ENCODE assay signal across 1 cellular context in the genomic region with DNA sequence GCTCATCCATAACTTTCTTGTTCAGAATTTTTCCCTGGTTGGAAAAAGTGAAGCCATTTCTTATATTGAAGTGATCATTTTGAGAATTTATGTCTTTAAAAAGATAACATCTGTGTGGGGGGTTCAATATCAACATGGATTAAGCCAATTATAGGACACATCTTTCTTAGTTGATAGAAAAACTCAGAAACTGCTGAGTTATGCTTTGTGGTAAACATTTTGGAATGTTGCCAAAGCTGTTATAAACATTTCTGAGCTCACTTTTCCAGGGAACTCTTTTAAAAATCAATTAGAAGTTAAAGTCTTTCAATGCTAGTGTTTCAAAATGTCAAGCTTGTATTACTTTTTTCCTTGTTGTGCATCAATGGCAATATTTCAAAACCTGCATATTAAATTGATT.
TF ChIP-seq lines count a peak whose summit lies in the region.

No MANE protein-coding gene starts in this region.

TF ChIP-seq in HEK293, 187 proteins besides CTCF, POLR2A, EP300 and RAD21 (continued from another document):
- TF ChIP-seq, protein P1, sequence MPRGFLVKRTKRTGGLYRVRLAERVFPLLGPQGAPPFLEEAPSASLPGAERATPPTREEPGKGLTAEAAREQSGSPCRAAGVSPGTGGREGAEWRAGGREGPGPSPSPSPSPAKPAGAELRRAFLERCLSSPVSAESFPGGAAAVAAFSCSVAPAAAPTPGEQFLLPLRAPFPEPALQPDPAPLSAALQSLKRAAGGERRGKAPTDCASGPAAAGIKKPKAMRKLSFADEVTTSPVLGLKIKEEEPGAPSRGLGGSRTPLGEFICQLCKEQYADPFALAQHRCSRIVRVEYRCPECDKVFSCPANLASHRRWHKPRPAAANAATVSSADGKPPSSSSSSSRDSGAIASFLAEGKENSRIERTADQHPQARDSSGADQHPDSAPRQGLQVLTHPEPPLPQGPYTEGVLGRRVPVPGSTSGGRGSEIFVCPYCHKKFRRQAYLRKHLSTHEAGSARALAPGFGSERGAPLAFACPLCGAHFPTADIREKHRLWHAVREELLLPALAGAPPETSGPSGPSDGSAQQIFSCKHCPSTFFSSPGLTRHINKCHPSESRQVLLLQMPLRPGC (tag by site-specific recombination; IDR thresholded peaks at IDR 0.05), result no peak
- TF ChIP-seq, protein P2, sequence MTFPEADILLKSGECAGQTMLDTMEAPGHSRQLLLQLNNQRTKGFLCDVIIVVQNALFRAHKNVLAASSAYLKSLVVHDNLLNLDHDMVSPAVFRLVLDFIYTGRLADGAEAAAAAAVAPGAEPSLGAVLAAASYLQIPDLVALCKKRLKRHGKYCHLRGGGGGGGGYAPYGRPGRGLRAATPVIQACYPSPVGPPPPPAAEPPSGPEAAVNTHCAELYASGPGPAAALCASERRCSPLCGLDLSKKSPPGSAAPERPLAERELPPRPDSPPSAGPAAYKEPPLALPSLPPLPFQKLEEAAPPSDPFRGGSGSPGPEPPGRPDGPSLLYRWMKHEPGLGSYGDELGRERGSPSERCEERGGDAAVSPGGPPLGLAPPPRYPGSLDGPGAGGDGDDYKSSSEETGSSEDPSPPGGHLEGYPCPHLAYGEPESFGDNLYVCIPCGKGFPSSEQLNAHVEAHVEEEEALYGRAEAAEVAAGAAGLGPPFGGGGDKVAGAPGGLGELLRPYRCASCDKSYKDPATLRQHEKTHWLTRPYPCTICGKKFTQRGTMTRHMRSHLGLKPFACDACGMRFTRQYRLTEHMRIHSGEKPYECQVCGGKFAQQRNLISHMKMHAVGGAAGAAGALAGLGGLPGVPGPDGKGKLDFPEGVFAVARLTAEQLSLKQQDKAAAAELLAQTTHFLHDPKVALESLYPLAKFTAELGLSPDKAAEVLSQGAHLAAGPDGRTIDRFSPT (tag by site-specific recombination; IDR thresholded peaks at IDR 0.05), result no peak
- peak; percentile 23; the same call in 1 of the 2 replicates for TF ChIP-seq PRDM1 (tag by site-specific recombination; IDR thresholded peaks at IDR 0.05)
